Comparison of ENCODE assay signal across 8 cellular contexts in the genomic region with DNA sequence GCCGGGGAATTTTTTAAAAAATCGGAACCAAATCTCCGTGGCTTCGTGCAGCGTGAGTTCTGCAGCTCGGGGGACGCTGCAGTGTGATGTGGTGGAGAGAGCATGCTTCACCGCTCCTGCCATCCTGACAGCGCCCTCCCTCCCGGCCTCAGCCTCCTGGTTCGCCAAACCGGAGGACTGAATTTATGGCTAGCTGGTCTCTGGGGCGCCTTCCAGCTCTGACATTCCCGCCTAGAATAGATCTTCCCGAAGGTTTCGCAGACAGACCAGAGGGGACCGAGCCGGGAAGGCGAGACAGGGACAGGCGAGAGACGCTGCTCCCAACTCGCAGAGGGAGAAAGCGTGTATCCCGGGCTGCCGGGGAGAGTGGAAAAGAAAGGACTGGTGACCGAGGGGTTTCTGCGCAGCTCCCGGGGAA. TPM values are rescaled to one million over a fixed set of nuclear protein-coding genes. Genes with fewer than 3 reads are reported as not detected.
A peak's percentile ranks its signal among the peaks of the same experiment; 100 is the strongest.
DNase-seq lines count a peak whose midpoint lies in the region; ATAC-seq and TF ChIP-seq lines count a peak whose summit lies in the region.

No MANE protein-coding gene starts in this region.

- TF ChIP-seq CTCF in cardiac muscle cell (IDR thresholded peaks at IDR 0.05; ENCODE audit: low read depth, low read length) (no peak), omental fat pad (IDR thresholded peaks at IDR 0.05) (no peak)

- H3K27ac ChIP-seq in cardiac muscle cell = no peak overlapping the region

- H3K4me1 ChIP-seq in cardiac muscle cell (ENCODE audit: low read depth) = no peaks in the 10 kb centered on the region

- H3K4me3 ChIP-seq in cardiac muscle cell = peak overlapping the region; percentile 32

- H3K27me3 ChIP-seq in cardiac muscle cell = peaks cover 72% of the 10 kb centered on the region

- peak; percentile 38 for DNase-seq in stimulated activated CD4-positive, alpha-beta T cell treated with anti-CD3 and anti-CD28 coated beads, Interleukin-15, amount 100 ng/mL, for 24 hours
- no peak for DNase-seq in stimulated activated CD4-positive, alpha-beta T cell treated with anti-CD3 and anti-CD28 coated beads, Interleukin-1b, Interleukin-23, amount 100 ng/mL, for 48 hours
- DNase-seq in activated T-helper 9 cell treated with anti-CD3 and anti-CD28 coated beads, Interleukin-2, amount 50 U/mL, for 16 hours (ENCODE audit: low read depth) = peak; percentile 8
- peak; percentile 29 to 37 for DNase-seq in cardiac muscle cell (ENCODE audit: low read depth in 1 of 2, low spot score in 1 of 2)
- no peak for DNase-seq in omental fat pad (ENCODE audit: low spot score)
- DNase-seq in GF-D8 (lab: John Stamatoyannopoulos, UW) = no peak

- no peaks in the 10 kb centered on the region for H3K36me3 ChIP-seq in cardiac muscle cell

- no peaks in the 10 kb centered on the region for H3K9me3 ChIP-seq in cardiac muscle cell (ENCODE audit: low read depth)

- peak; percentile 60 for ATAC-seq in omental fat pad (ENCODE audit: low FRiP score)
- ATAC-seq in GM21381 (IDR thresholded peaks at IDR 0.05; ENCODE audit: unreplicated experiment) = no peak
- ATAC-seq in HG03097 (IDR thresholded peaks at IDR 0.05; ENCODE audit: low FRiP score, unreplicated experiment) = no peak

RNA-seq across cellular contexts. Expression of a gene that starts 25.9 kb away (rescaled TPM):
- total RNA-seq in cardiac muscle cell = 0.12 and 1.2 TPM in 2 replicates
- polyA plus RNA-seq in cardiac muscle cell = 1.4 and 2.6 TPM in 2 replicates
- 1 to 10 TPM; 2.4 to 6.8 (median 4.1) TPM for total RNA-seq in omental fat pad

Comparison
In these comparisons a context has a peak if more than half of its experiments do, and no peak if none do; other contexts are left out.
1. DNase-seq: peak in stimulated activated CD4-positive, alpha-beta T cell treated with anti-CD3 and anti-CD28 coated beads, Interleukin-15, amount 100 ng/mL, for 24 hours (single experiment), activated T-helper 9 cell treated with anti-CD3 and anti-CD28 coated beads, Interleukin-2, amount 50 U/mL, for 16 hours (single experiment) and cardiac muscle cell (2 of 2); none in stimulated activated CD4-positive, alpha-beta T cell treated with anti-CD3 and anti-CD28 coated beads, Interleukin-1b, Interleukin-23, amount 100 ng/mL, for 48 hours (single experiment), omental fat pad (single experiment) and GF-D8 (single experiment).